ENCODE assay signal across 8 cellular contexts in genomic region chr12:120639771-120640721, GRCh38. TPM values are rescaled to one million over a fixed set of nuclear protein-coding genes. Genes with fewer than 3 reads are reported as not detected.
A peak's percentile ranks its signal among the peaks of the same experiment; 100 is the strongest.
DNase-seq lines count a peak whose midpoint lies in the region; ATAC-seq, FAIRE-seq and TF ChIP-seq lines count a peak whose summit lies in the region.

TSS of gene CABP1 (plus strand) at chr12:120640626. CDS start at chr12:120640686, 60 bp downstream.

- TF ChIP-seq POLR2A in GM12878 (IDR thresholded peaks at IDR 0.05; ENCODE audit: low read depth, low read length), result no peak

- H3K27me3 Mint-ChIP-seq in T-helper 2 cell treated with Interferon-gamma antibody and Interleukin-4, amounts not matched to agents 5 μg/mL and 100 μg/mL, for 36 hours (ENCODE audit: low read depth), result peaks cover 57% of the 10 kb centered on the region

- no peaks in the 10 kb centered on the region for H3K36me3 Mint-ChIP-seq in T-helper 2 cell treated with Interferon-gamma antibody and Interleukin-4, amounts not matched to agents 5 μg/mL and 100 μg/mL, for 36 hours (ENCODE audit: low read depth)

- TF ChIP-seq RAD21 in GM12878 (IDR thresholded peaks at IDR 0.05; ENCODE audit: insufficient read depth, low read depth, low read length), result 0 out of 2 replicates have a peak, but pooled peaks have one; percentile 36

- no peaks in the 10 kb centered on the region for H3K79me2 ChIP-seq in GM12878 (ENCODE audit: control insufficient read depth, insufficient read depth, low read length)

- H3K4me2 ChIP-seq in GM12878 (ENCODE audit: control insufficient read depth, insufficient read depth), result peak within 1 kb of the TSS; percentile 97

- CTCF ChIA-PET in GM12878 (lab: Yijun Ruan, JAX), result interaction anchor here (2.0 to 14.4 kb wide), 2 partner anchors 9 to 44 kb away, joined by 7 to 454 read pairs; partner anchors contain the start of gene MLEC

- peaks cover 8% of the 10 kb centered on the region for H3K4me1 Mint-ChIP-seq in T-helper 2 cell treated with Interferon-gamma antibody and Interleukin-4, amounts not matched to agents 5 μg/mL and 100 μg/mL, for 36 hours (ENCODE audit: low read depth)

- H2AFZ ChIP-seq in GM12878 (ENCODE audit: control insufficient read depth, low read depth, low read length), result peak within 1 kb of the TSS; percentile 62

- ATAC-seq in GM12878, result peak; percentile 87
- peak; percentile 65 for ATAC-seq in left lobe of liver

- intact Hi-C loops in GM12878 (cut with micrococcal nuclease; ENCODE audit: unreplicated experiment), result no loop called here

- no peaks in the 10 kb centered on the region for H3K4me1 ChIP-seq in GM12878 (ENCODE audit: control insufficient read depth, insufficient read depth, low read length)

- H3K27ac Mint-ChIP-seq in T-helper 2 cell treated with Interferon-gamma antibody and Interleukin-4, amounts not matched to agents 5 μg/mL and 100 μg/mL, for 36 hours, result no peak within 1 kb of the TSS

- H3K36me3 ChIP-seq in GM12878 (ENCODE audit: control insufficient read depth in 2 of 2, insufficient read depth in 2 of 2, low read length in 1 of 2), result no peaks in the 10 kb centered on the region

- no peak for TF ChIP-seq CTCF in HL-60 (IDR thresholded peaks at IDR 0.05; ENCODE audit: insufficient read depth, low read length)
- TF ChIP-seq CTCF in GM12878 (IDR thresholded peaks at IDR 0.05 in 2 of 3, conservative IDR thresholded peaks at IDR 0.05 in 1 of 3; ENCODE audit: control insufficient read depth in 2 of 3, extremely low read depth in 1 of 3, insufficient read depth in 1 of 3, low read depth in 3 of 3, low read length in 3 of 3), result peak; percentile 37 to 62 (median 49)

- H3K9ac ChIP-seq in GM12878 (ENCODE audit: control insufficient read depth, insufficient read depth, low read length), result peak within 1 kb of the TSS; percentile 11; the same call in 1 of the 2 replicates

- H3K9me3 ChIP-seq in GM12878 (replicated peaks; ENCODE audit: control insufficient read depth, insufficient read depth, low read length), result no peaks in the 10 kb centered on the region

- no peaks in the 10 kb centered on the region for H4K20me1 ChIP-seq in GM12878 (ENCODE audit: control insufficient read depth, insufficient read depth)

- H3K9me3 Mint-ChIP-seq in T-helper 2 cell treated with Interferon-gamma antibody and Interleukin-4, amounts not matched to agents 5 μg/mL and 100 μg/mL, for 36 hours, result no peaks in the 10 kb centered on the region

- SMC1A ChIA-PET in GM12878 (lab: Charles Lee; ENCODE audit: uncharacterized antibody, unreplicated experiment), result interaction anchor here (0.5 kb wide), 1 partner anchor 320 kb away, joined by 3 read pairs; no protein-coding TSS in a partner anchor

- H3K27me3 ChIP-seq in HL-60 (ENCODE audit: insufficient read depth, poor library complexity, severe bottlenecking), result peaks cover 32% of the 10 kb centered on the region
- peaks cover 6 to 8% of the 10 kb centered on the region in 2 experiments for H3K27me3 ChIP-seq in GM12878 (replicated peaks in 1 of 2; ENCODE audit: control insufficient read depth in 2 of 2, insufficient read depth in 2 of 2, low read length in 1 of 2)

- no peak for TF ChIP-seq EP300 in GM12878 (IDR thresholded peaks at IDR 0.05; ENCODE audit: borderline replicate concordance in 1 of 2, control insufficient read depth in 1 of 2, low read depth in 2 of 2, low read length in 2 of 2)

- H3K4me3 ChIP-seq in HL-60 (replicated peaks; ENCODE audit: insufficient read depth, low read length) (peak within 1 kb of the TSS; percentile 33), GM12878 (peak within 1 kb of the TSS; percentile 49; the same call in 1 of the 2 replicates)

- WGBS in GM12878 (ENCODE audit: insufficient coverage, insufficient replicate concordance, low lambda C conversion rate, missing lambda C conversion rate), result 7% methylated on average over 47 of the region's 56 CpGs

- RAD21 ChIA-PET in GM12878 (lab: Charles Lee; ENCODE audit: unreplicated experiment), result interaction anchor here (1.3 kb wide), 1 partner anchor 332 kb away, joined by 5 read pairs; no protein-coding TSS in a partner anchor

- BruUV-seq in GM12878 (replicated peaks; lab: Mats Ljungman, UMichigan), result no TSS peak

- POLR2A ChIA-PET in GM12878 (lab: Charles Lee), result interaction anchor here (0.6 kb wide), 1 partner anchor 438 kb away, joined by 3 read pairs; no protein-coding TSS in a partner anchor

- peak within 1 kb of the TSS; percentile 73 for H3K4me3 Mint-ChIP-seq in T-helper 2 cell treated with Interferon-gamma antibody and Interleukin-4, amounts not matched to agents 5 μg/mL and 100 μg/mL, for 36 hours

- in situ Hi-C loops in ACHN (cut with HindIII; ENCODE audit: low pct_ligation_motif_present, low pct_unique_long_range_greater_than_20kb, low sequenced_read_pairs), result no loop called here
- in situ Hi-C loops in GM12878 (cut with MboI), result no loop called here

- no peak within 1 kb of the TSS for H3K27ac ChIP-seq in HL-60 (replicated peaks)
- H3K27ac ChIP-seq in GM12878 (ENCODE audit: control insufficient read depth, insufficient read depth), result no peak within 1 kb of the TSS

- FAIRE-seq in GM19239 (lab: Jason Lieb, UNC) (peak; percentile 26), GM12878 (lab: Jason Lieb, UNC) (no peak)

- DNase-seq in ACHN (peak; percentile 30), GM19239 (ENCODE audit: insufficient read length, low spot score) (peak; percentile 79), HL-60 (ENCODE audit: low read depth in 1 of 2, low spot score in 1 of 2) (no peak), GM12878 (ENCODE audit: low read depth, low spot score) (no peak), left lobe of liver (ENCODE audit: low spot score) (no peak), ureter (ENCODE audit: low spot score) (no peak)
- peak; percentile 38 for DNase-seq in T-helper 2 cell treated with Interferon-gamma antibody and Interleukin-4, amounts not matched to agents 5 μg/mL and 100 μg/mL, for 36 hours (ENCODE audit: low spot score)
- peak; percentile 53 for DNase-seq in stimulated activated CD8-positive, alpha-beta memory T cell treated with anti-CD3 and anti-CD28 coated beads, Interleukin-15, amount 100 ng/mL, for 24 hours (ENCODE audit: low read depth)

TF ChIP-seq in GM12878, 131 proteins besides CTCF, POLR2A, EP300 and RAD21:
- TF ChIP-seq SMC3 (IDR thresholded peaks at IDR 0.05; ENCODE audit: borderline replicate concordance, low read length), result peak; percentile 24; the same call in 1 of the 2 replicates
- TF ChIP-seq TARDBP (IDR thresholded peaks at IDR 0.05; ENCODE audit: borderline replicate concordance), result no peak
- TF ChIP-seq IKZF1 (conservative IDR thresholded peaks at IDR 0.05), result no peak
- TF ChIP-seq ZNF24 (IDR thresholded peaks at IDR 0.05), result no peak
- no peak for TF ChIP-seq IRF4 (IDR thresholded peaks at IDR 0.05; ENCODE audit: low read depth, low read length)
- no peak for TF ChIP-seq RELA (IDR thresholded peaks at IDR 0.05; ENCODE audit: borderline replicate concordance, partially characterized antibody)
- TF ChIP-seq ZBED1 (IDR thresholded peaks at IDR 0.05; ENCODE audit: borderline replicate concordance), result no peak
- TF ChIP-seq WRNIP1 (IDR thresholded peaks at IDR 0.05; ENCODE audit: borderline replicate concordance, low read depth, low read length), result no peak

RNA-seq across cellular contexts. Expression of gene CABP1, which starts in this region (rescaled TPM):
- 7.5 and 8.0 TPM in 2 replicates for total RNA-seq in GM12878 (2013; cell fraction: nucleolus; rRNA removed)
- total RNA-seq in GM12878 (2014; rRNA removed) (0.56 and 1.1 TPM in 2 replicates), GM12878 (2014; rRNA removed; fragmentation: Illumina TruSeq; extraction: Trizol) (0.72 and 0.88 TPM in 2 replicates), GM12878 (2021) (2.3 and 2.4 TPM in 2 replicates), left lobe of liver (0.10 TPM), ureter (5.9 TPM)
- polyA plus RNA-seq in GM12878 (2011; ENCODE audit: low read depth), result 0.49 TPM
- polyA plus RNA-seq in GM12878 (2011; rRNA removed) (2.2 and 2.3 TPM in 2 replicates), GM12878 (2014; fragmentation: Illumina TruSeq; extraction: Trizol) (0.84 and 1.1 TPM in 2 replicates), GM12878 (2014; fragmentation: Nextera tagmentation; extraction: Ambion mirVana) (not detected), GM12878 (2014; rRNA removed) (0.88 and 0.93 TPM in 2 replicates), GM12878 (2016; fragmentation: Nextera tagmentation; extraction: Ambion mirVana) (under 1 TPM; 0.16 to 0.23 TPM)
- polyA plus RNA-seq in GM12878 (2011; cell fraction: cytosol; rRNA removed), result 1.9 and 3.5 TPM in 2 replicates
- 6.2 and 8.7 TPM in 2 replicates for polyA plus RNA-seq in GM12878 (2011; cell fraction: nucleus; rRNA removed)
- polyA plus RNA-seq in GM12878 (2012), result 1.0 and 1.9 TPM in 2 replicates
- polyA minus RNA-seq in GM12878 (2011; rRNA and poly(A)+ RNA removed), result 3.1 and 3.4 TPM in 2 replicates
- polyA minus RNA-seq in GM12878 (2011; cell fraction: cytosol; rRNA and poly(A)+ RNA removed), result 0.42 and 1.2 TPM in 2 replicates
- polyA minus RNA-seq in GM12878 (2011; cell fraction: nucleus; rRNA and poly(A)+ RNA removed), result 2.5 and 2.6 TPM in 2 replicates

Comparison
In these comparisons a context has a peak if more than half of its experiments do, and no peak if none do; other contexts are left out.
1. Peak in ATAC-seq in left lobe of liver; RNA of the gene not detected or under 1 TPM.
2. DNase-seq: peak in ACHN (single experiment), GM19239 (single experiment), T-helper 2 cell treated with Interferon-gamma antibody and Interleukin-4, amounts not matched to agents 5 μg/mL and 100 μg/mL, for 36 hours (single experiment) and stimulated activated CD8-positive, alpha-beta memory T cell treated with anti-CD3 and anti-CD28 coated beads, Interleukin-15, amount 100 ng/mL, for 24 hours (single experiment); none in HL-60 (0 of 2), GM12878 (single experiment), left lobe of liver (single experiment) and ureter (single experiment).